28 cellular contexts compared by ENCODE assay signal in genomic region chr18:77157312-77157711, GRCh38. TPM values are rescaled to one million over a fixed set of nuclear protein-coding genes. Genes with fewer than 3 reads are reported as not detected.
A peak's percentile ranks its signal among the peaks of the same experiment; 100 is the strongest.
DNase-seq lines count a peak whose midpoint lies in the region; ATAC-seq and TF ChIP-seq lines count a peak whose summit lies in the region.
"Had no signal": no experiment of that assay in that cellular context is flagged by ENCODE, and none has a peak within 500 bp of the region (broad histone marks: within the 10 kb centered on the region; RNA-seq: fewer than 3 reads in every experiment).

No MANE protein-coding gene starts in this region.

- H3K27ac ChIP-seq in smooth muscle cell (ENCODE audit: low read depth) = no peak overlapping the region
- H3K27ac ChIP-seq: A549, left lung, SJCRH30, tibial artery had no signal

- no peaks in the 10 kb centered on the region for H3K9me3 ChIP-seq in smooth muscle cell (replicated peaks; ENCODE audit: low read depth)
- H3K9me3 ChIP-seq: A549, left lung, SJCRH30, tibial artery had no signal

- H3K4me1 Mint-ChIP-seq in memory B cell = peaks cover 14% of the 10 kb centered on the region

- no peaks in the 10 kb centered on the region for H4K20me1 ChIP-seq in smooth muscle cell (ENCODE audit: low read depth)

- H3K27me3 Mint-ChIP-seq in memory B cell = peaks cover 8% of the 10 kb centered on the region
- H3K27me3 Mint-ChIP-seq: naive thymus-derived CD8-positive, alpha-beta T cell; stimulated activated naive CD8-positive, alpha-beta T cell treated with anti-CD3 and anti-CD28 coated beads, Interleukin-15, amount 100 ng/mL, for 72 hours; T-cell had no signal

- H3K4me3 Mint-ChIP-seq in memory B cell = no peak overlapping the region
- H3K4me3 Mint-ChIP-seq: activated CD8-positive, alpha-beta memory T cell treated with anti-CD3 and anti-CD28 coated beads, Interleukin-2, amount 10 ng/mL, durations not matched to agents 7 days and 5 days; activated T-cell treated with anti-CD3 and anti-CD28 coated beads, Interleukin-2, amount 50 U/mL, for 72 hours; brain; naive thymus-derived CD8-positive, alpha-beta T cell; stimulated activated naive CD8-positive, alpha-beta T cell treated with anti-CD3 and anti-CD28 coated beads, Interleukin-15, amount 100 ng/mL, for 72 hours; T-cell had no signal

- H3K4me3 ChIP-seq in smooth muscle cell = no peak overlapping the region
- H3K4me3 ChIP-seq: A549, K562, left lung, SJCRH30, tibial artery had no signal

- H2AFZ ChIP-seq in smooth muscle cell (ENCODE audit: low read depth) = no peak overlapping the region

- H3K36me3 Mint-ChIP-seq in memory B cell = no peaks in the 10 kb centered on the region
- H3K36me3 Mint-ChIP-seq: activated CD8-positive, alpha-beta memory T cell treated with anti-CD3 and anti-CD28 coated beads, Interleukin-2, amount 10 ng/mL, durations not matched to agents 7 days and 5 days; brain; naive thymus-derived CD8-positive, alpha-beta T cell; T-cell had no signal

- H3K27me3 ChIP-seq in smooth muscle cell (ENCODE audit: low read depth) = no peaks in the 10 kb centered on the region
- H3K27me3 ChIP-seq: left lung, SJCRH30 had no signal

- DNase-seq in memory B cell (ENCODE audit: low spot score in 2 of 2) (no peak), DMS 273 (lab: John Stamatoyannopoulos, UW; ENCODE audit: unreplicated experiment) (no peak), smooth muscle cell (lab: John Stamatoyannopoulos, UW; ENCODE audit: unreplicated experiment) (no peak), HuH-7.5 (ENCODE audit: low spot score) (no peak), SW 1271 (lab: John Stamatoyannopoulos, UW) (no peak)
- DNase-seq: activated CD4-positive, CD25-positive, alpha-beta regulatory T cell; activated CD8-positive, alpha-beta memory T cell treated with anti-CD3 and anti-CD28 coated beads, Interleukin-2, amount 10 ng/mL, durations not matched to agents 7 days and 5 days; activated naive CD4-positive, alpha-beta T cell treated with Interleukin-2 at 50 U/mL for 16 hours; activated T-cell treated with anti-CD3 and anti-CD28 coated beads, Interleukin-2, amount 50 U/mL, for 72 hours; AML-193; DMS79; GDM1; left lung; naive thymus-derived CD8-positive, alpha-beta T cell; NCI-H1105 treated with DMSO at 0.1 percent for 48 hours; NCI-H1930; NCI-H2227 treated with DMSO at 0.1 percent for 48 hours; SJCRH30; stimulated activated naive CD8-positive, alpha-beta T cell treated with anti-CD3 and anti-CD28 coated beads, Interleukin-15, amount 100 ng/mL, for 72 hours; T-cell; tibial artery had no signal

- H3K79me2 ChIP-seq in smooth muscle cell (ENCODE audit: low read depth) = no peaks in the 10 kb centered on the region

- 90% methylated on average over 4 of the region's 4 CpGs for WGBS in smooth muscle cell (ENCODE audit: low lambda C conversion rate)

- no peaks in the 10 kb centered on the region for H3K4me1 ChIP-seq in smooth muscle cell (ENCODE audit: low read depth)
- H3K4me1 ChIP-seq: A549, SJCRH30 had no signal

- no peak overlapping the region for H3K4me2 ChIP-seq in smooth muscle cell
- H3K4me2 ChIP-seq: A549 had no signal

- H3F3A ChIP-seq in smooth muscle cell (ENCODE audit: low read depth) = no peaks in the 10 kb centered on the region

- ATAC-seq in GM18519 (IDR thresholded peaks at IDR 0.05; ENCODE audit: low FRiP score, unreplicated experiment) (peak; percentile 41), GM21367 (IDR thresholded peaks at IDR 0.05; ENCODE audit: unreplicated experiment) (peak; percentile 52), HG02885 (IDR thresholded peaks at IDR 0.05; ENCODE audit: poor library complexity, unreplicated experiment) (peak; percentile 78), memory B cell (ENCODE audit: low read depth) (peak; percentile 50)
- ATAC-seq: A549; activated CD8-positive, alpha-beta memory T cell treated with anti-CD3 and anti-CD28 coated beads, Interleukin-2, amount 10 ng/mL, durations not matched to agents 7 days and 5 days; activated T-cell treated with anti-CD3 and anti-CD28 coated beads, Interleukin-2, amount 50 U/mL, for 72 hours; HCT116; K562; left lung; naive thymus-derived CD8-positive, alpha-beta T cell; stimulated activated naive CD8-positive, alpha-beta T cell treated with anti-CD3 and anti-CD28 coated beads, Interleukin-15, amount 100 ng/mL, for 72 hours; T-cell had no signal

- no peak overlapping the region for H3K27ac Mint-ChIP-seq in memory B cell
- H3K27ac Mint-ChIP-seq: activated CD8-positive, alpha-beta memory T cell treated with anti-CD3 and anti-CD28 coated beads, Interleukin-2, amount 10 ng/mL, durations not matched to agents 7 days and 5 days; activated T-cell treated with anti-CD3 and anti-CD28 coated beads, Interleukin-2, amount 50 U/mL, for 72 hours; brain; stimulated activated naive CD8-positive, alpha-beta T cell treated with anti-CD3 and anti-CD28 coated beads, Interleukin-15, amount 100 ng/mL, for 72 hours; T-cell had no signal

- no peak for TF ChIP-seq CTCF in smooth muscle cell (IDR thresholded peaks at IDR 0.05; ENCODE audit: borderline replicate concordance, insufficient read depth, poor library complexity, severe bottlenecking)

- no peak overlapping the region for H3K9ac ChIP-seq in smooth muscle cell (ENCODE audit: low read depth)

- no peaks in the 10 kb centered on the region for H3K36me3 ChIP-seq in smooth muscle cell (ENCODE audit: low read depth)
- H3K36me3 ChIP-seq: left lung, SJCRH30, tibial artery had no signal

- no peaks in the 10 kb centered on the region for H3K9me3 Mint-ChIP-seq in memory B cell
- H3K9me3 Mint-ChIP-seq: activated T-cell treated with anti-CD3 and anti-CD28 coated beads, Interleukin-2, amount 50 U/mL, for 72 hours; naive thymus-derived CD8-positive, alpha-beta T cell; stimulated activated naive CD8-positive, alpha-beta T cell treated with anti-CD3 and anti-CD28 coated beads, Interleukin-15, amount 100 ng/mL, for 72 hours; T-cell had no signal

RNA-seq across cellular contexts. Expression of gene MBP, which starts 24.7 kb away (rescaled TPM):
- 4.5 and 5.1 TPM in 2 replicates for total RNA-seq in smooth muscle cell
- 1.4 and 6.3 TPM in 2 replicates for polyA plus RNA-seq in smooth muscle cell
- polyA plus RNA-seq: K562 had no signal
